ENCODE assay signal across 1 cellular context in genomic region chr2:238864207-238865014, GRCh38.
TF ChIP-seq lines count a peak whose summit lies in the region.

No MANE protein-coding gene starts in this region.

TF ChIP-seq in HepG2, 621 proteins besides CTCF, POLR2A, EP300 and RAD21 (continued from another document and continues in another):
- peak; percentile 51; the same call in 1 of the 2 replicates for TF ChIP-seq NR2C2 (CRISPR knock-in tag; IDR thresholded peaks at IDR 0.05; ENCODE audit: borderline replicate concordance)
- no peak for TF ChIP-seq ATF7 (IDR thresholded peaks at IDR 0.05)
- TF ChIP-seq ATF7 (CRISPR knock-in tag; IDR thresholded peaks at IDR 0.05): peak; percentile 72
- 0 out of 2 replicates have a peak, but pooled peaks have one; percentile 73 for TF ChIP-seq RFXANK (CRISPR knock-in tag; IDR thresholded peaks at IDR 0.05)
- peak; percentile 74; the same call in 1 of the 2 replicates for TF ChIP-seq CBFB (CRISPR knock-in tag; IDR thresholded peaks at IDR 0.05)
- peak; percentile 92 for TF ChIP-seq RBM39 (IDR thresholded peaks at IDR 0.05; ENCODE audit: low read depth, low read length, poor library complexity, severe bottlenecking)
- TF ChIP-seq, protein P1, sequence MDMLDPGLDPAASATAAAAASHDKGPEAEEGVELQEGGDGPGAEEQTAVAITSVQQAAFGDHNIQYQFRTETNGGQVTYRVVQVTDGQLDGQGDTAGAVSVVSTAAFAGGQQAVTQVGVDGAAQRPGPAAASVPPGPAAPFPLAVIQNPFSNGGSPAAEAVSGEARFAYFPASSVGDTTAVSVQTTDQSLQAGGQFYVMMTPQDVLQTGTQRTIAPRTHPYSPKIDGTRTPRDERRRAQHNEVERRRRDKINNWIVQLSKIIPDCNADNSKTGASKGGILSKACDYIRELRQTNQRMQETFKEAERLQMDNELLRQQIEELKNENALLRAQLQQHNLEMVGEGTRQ (IDR thresholded peaks at IDR 0.05; ENCODE audit: low read depth, low read length): no peak
- TF ChIP-seq, protein P1 (CRISPR knock-in tag; IDR thresholded peaks at IDR 0.05; ENCODE audit: borderline replicate concordance): no peak; the same call in 1 of the 2 replicates
- peak; percentile 99 for TF ChIP-seq FOSL2 (CRISPR knock-in tag; IDR thresholded peaks at IDR 0.05)
- TF ChIP-seq NCOA5 (CRISPR knock-in tag; IDR thresholded peaks at IDR 0.05): no peak
- peak; percentile 95; the same call in 1 of the 2 replicates for TF ChIP-seq FOXK1 (CRISPR knock-in tag; IDR thresholded peaks at IDR 0.05; ENCODE audit: borderline replicate concordance, low read depth)
- TF ChIP-seq ZNF512 (CRISPR knock-in tag; IDR thresholded peaks at IDR 0.05): no peak; the same call in 1 of the 2 replicates
- TF ChIP-seq TARDBP (CRISPR knock-in tag; IDR thresholded peaks at IDR 0.05): peak; percentile 79
- TF ChIP-seq SP1 (IDR thresholded peaks at IDR 0.05): no peak
- no peak; the same call in 1 of the 2 replicates for TF ChIP-seq SP1 (CRISPR knock-in tag; IDR thresholded peaks at IDR 0.05)
- TF ChIP-seq ZNF33B (CRISPR knock-in tag; IDR thresholded peaks at IDR 0.05): 0 out of 2 replicates have a peak, but pooled peaks have one; percentile 78
- peak; percentile 85 for TF ChIP-seq ZNF772 (CRISPR knock-in tag; IDR thresholded peaks at IDR 0.05)
- peak; percentile 91 for TF ChIP-seq ZNF614 (CRISPR knock-in tag; IDR thresholded peaks at IDR 0.05; ENCODE audit: borderline replicate concordance)
- 0 out of 2 replicates have a peak, but pooled peaks have one; percentile 67 for TF ChIP-seq ZFP41 (CRISPR knock-in tag; IDR thresholded peaks at IDR 0.05; ENCODE audit: borderline replicate concordance)
- 0 out of 2 replicates have a peak, but pooled peaks have one; percentile 10 for TF ChIP-seq FLYWCH1 (CRISPR knock-in tag; IDR thresholded peaks at IDR 0.05)
- peak; percentile 74; the same call in 1 of the 3 replicates for TF ChIP-seq MXI1 (IDR thresholded peaks at IDR 0.05; ENCODE audit: borderline replicate concordance, low read depth, low read length)
- TF ChIP-seq ZNF232 (CRISPR knock-in tag; IDR thresholded peaks at IDR 0.05; ENCODE audit: borderline replicate concordance): peak; percentile 86
- TF ChIP-seq, protein P2, sequence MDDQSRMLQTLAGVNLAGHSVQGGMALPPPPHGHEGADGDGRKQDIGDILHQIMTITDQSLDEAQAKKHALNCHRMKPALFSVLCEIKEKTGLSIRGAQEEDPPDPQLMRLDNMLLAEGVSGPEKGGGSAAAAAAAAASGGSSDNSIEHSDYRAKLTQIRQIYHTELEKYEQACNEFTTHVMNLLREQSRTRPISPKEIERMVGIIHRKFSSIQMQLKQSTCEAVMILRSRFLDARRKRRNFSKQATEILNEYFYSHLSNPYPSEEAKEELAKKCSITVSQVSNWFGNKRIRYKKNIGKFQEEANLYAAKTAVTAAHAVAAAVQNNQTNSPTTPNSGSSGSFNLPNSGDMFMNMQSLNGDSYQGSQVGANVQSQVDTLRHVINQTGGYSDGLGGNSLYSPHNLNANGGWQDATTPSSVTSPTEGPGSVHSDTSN (CRISPR knock-in tag; IDR thresholded peaks at IDR 0.05; ENCODE audit: borderline replicate concordance): no peak
- TF ChIP-seq LCORL (IDR thresholded peaks at IDR 0.05): peak; percentile 11; the same call in 1 of the 2 replicates
- TF ChIP-seq LCORL (CRISPR knock-in tag; IDR thresholded peaks at IDR 0.05): peak; percentile 99
- peak; percentile 53; the same call in 1 of the 2 replicates for TF ChIP-seq FOXK2 (IDR thresholded peaks at IDR 0.05)
- peak; percentile 45; the same call in 1 of the 2 replicates for TF ChIP-seq ZNF441 (CRISPR knock-in tag; IDR thresholded peaks at IDR 0.05; ENCODE audit: borderline replicate concordance)
- TF ChIP-seq GABPA (IDR thresholded peaks at IDR 0.05; ENCODE audit: low read depth, low read length): no peak
- TF ChIP-seq GABPA (CRISPR knock-in tag; IDR thresholded peaks at IDR 0.05; ENCODE audit: low read depth): peak; percentile 5
- no peak; the same call in 1 of the 2 replicates for TF ChIP-seq GTF3A (CRISPR knock-in tag; conservative IDR thresholded peaks at IDR 0.05)
- peak; percentile 24; the same call in 1 of the 2 replicates for TF ChIP-seq SALL2 (CRISPR knock-in tag; IDR thresholded peaks at IDR 0.05)
- TF ChIP-seq, protein P3, sequence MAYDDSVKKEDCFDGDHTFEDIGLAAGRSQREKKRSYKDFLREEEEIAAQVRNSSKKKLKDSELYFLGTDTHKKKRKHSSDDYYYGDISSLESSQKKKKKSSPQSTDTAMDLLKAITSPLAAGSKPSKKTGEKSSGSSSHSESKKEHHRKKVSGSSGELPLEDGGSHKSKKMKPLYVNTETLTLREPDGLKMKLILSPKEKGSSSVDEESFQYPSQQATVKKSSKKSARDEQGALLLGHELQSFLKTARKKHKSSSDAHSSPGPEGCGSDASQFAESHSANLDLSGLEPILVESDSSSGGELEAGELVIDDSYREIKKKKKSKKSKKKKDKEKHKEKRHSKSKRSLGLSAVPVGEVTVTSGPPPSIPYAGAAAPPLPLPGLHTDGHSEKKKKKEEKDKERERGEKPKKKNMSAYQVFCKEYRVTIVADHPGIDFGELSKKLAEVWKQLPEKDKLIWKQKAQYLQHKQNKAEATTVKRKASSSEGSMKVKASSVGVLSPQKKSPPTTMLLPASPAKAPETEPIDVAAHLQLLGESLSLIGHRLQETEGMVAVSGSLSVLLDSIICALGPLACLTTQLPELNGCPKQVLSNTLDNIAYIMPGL (CRISPR knock-in tag; IDR thresholded peaks at IDR 0.05; ENCODE audit: borderline replicate concordance in 1 of 2, low read depth in 1 of 2): peak; percentile 82 to 90
- TF ChIP-seq, protein P4, sequence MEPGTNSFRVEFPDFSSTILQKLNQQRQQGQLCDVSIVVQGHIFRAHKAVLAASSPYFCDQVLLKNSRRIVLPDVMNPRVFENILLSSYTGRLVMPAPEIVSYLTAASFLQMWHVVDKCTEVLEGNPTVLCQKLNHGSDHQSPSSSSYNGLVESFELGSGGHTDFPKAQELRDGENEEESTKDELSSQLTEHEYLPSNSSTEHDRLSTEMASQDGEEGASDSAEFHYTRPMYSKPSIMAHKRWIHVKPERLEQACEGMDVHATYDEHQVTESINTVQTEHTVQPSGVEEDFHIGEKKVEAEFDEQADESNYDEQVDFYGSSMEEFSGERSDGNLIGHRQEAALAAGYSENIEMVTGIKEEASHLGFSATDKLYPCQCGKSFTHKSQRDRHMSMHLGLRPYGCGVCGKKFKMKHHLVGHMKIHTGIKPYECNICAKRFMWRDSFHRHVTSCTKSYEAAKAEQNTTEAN (CRISPR knock-in tag; conservative IDR thresholded peaks at IDR 0.05): peak; percentile 79; the same call in 1 of the 2 replicates
- TF ChIP-seq TFE3 (CRISPR knock-in tag; IDR thresholded peaks at IDR 0.05): no peak
- TF ChIP-seq NFAT5 (CRISPR knock-in tag; IDR thresholded peaks at IDR 0.05): 0 out of 2 replicates have a peak, but pooled peaks have one; percentile 14
- TF ChIP-seq SIX1 (CRISPR knock-in tag; IDR thresholded peaks at IDR 0.05; ENCODE audit: borderline replicate concordance): peak; percentile 53; the same call in 1 of the 2 replicates
- 0 out of 2 replicates have a peak, but pooled peaks have one; percentile 78 for TF ChIP-seq ZNF569 (CRISPR knock-in tag; IDR thresholded peaks at IDR 0.05; ENCODE audit: borderline replicate concordance)
- TF ChIP-seq IKZF1 (IDR thresholded peaks at IDR 0.05): no peak
- 0 out of 2 replicates have a peak, but pooled peaks have one; percentile 45 for TF ChIP-seq ZBTB3 (CRISPR knock-in tag; IDR thresholded peaks at IDR 0.05; ENCODE audit: borderline replicate concordance, low read depth)
- peak; percentile 93; the same call in 1 of the 2 replicates for TF ChIP-seq ZNF510 (CRISPR knock-in tag; IDR thresholded peaks at IDR 0.05; ENCODE audit: low read depth)
- peak; percentile 68 for TF ChIP-seq BRD4 (CRISPR knock-in tag; IDR thresholded peaks at IDR 0.05)
- no peak for TF ChIP-seq ZNF670 (CRISPR knock-in tag; IDR thresholded peaks at IDR 0.05; ENCODE audit: borderline replicate concordance)
- TF ChIP-seq MLX (CRISPR knock-in tag; IDR thresholded peaks at IDR 0.05): peak; percentile 47; the same call in 1 of the 2 replicates
- TF ChIP-seq SIN3B (IDR thresholded peaks at IDR 0.05; ENCODE audit: low read length): no peak
- TF ChIP-seq, protein P5, sequence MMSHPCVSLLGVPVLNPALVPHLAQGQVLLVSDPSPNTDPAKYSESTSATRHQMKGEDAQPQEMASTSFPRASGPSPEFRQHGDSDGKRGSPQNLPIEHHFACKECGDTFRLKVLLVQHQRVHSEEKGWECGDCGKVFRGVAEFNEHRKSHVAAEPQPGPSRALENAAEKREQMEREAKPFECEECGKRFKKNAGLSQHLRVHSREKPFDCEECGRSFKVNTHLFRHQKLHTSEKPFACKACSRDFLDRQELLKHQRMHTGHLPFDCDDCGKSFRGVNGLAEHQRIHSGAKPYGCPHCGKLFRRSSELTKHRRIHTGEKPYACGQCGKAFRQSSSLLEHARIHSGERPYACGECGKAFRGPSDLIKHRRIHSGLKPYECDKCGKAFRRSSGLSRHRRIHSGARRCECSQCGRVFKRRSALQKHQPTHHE (CRISPR knock-in tag; IDR thresholded peaks at IDR 0.05; ENCODE audit: borderline replicate concordance): peak; percentile 82; the same call in 1 of the 2 replicates
